8 cellular contexts compared by ENCODE assay signal in genomic region chr2:38274286-38275276, GRCh38.
DNase-seq lines count a peak whose midpoint lies in the region; ATAC-seq and TF ChIP-seq lines count a peak whose summit lies in the region.

No MANE protein-coding gene starts in this region.

- H3K79me2 ChIP-seq in mesendoderm (ENCODE audit: control insufficient read depth, insufficient read depth, low read length) = no peaks in the 10 kb centered on the region

- H2BK120ac ChIP-seq in mesendoderm (ENCODE audit: low read depth, low read length) = no peak overlapping the region

- H4K5ac ChIP-seq in mesendoderm (ENCODE audit: low read length) = no peak overlapping the region

- H3K4me2 ChIP-seq in mesendoderm (ENCODE audit: low read length) = no peak overlapping the region

- no peak for ATAC-seq in HG03457 (IDR thresholded peaks at IDR 0.05; ENCODE audit: unreplicated experiment)

- no peak overlapping the region for H3K56ac ChIP-seq in mesendoderm (ENCODE audit: low read length)

- H3K18ac ChIP-seq in mesendoderm (ENCODE audit: low read length) = no peak overlapping the region

- DNase-seq in ACHN = peak; percentile 86
- peak; percentile 35 for DNase-seq in GM06990 (ENCODE audit: extremely low read depth, insufficient read length)
- peak; percentile 48 for DNase-seq in NCI-H1092 treated with DMSO at 0.1 percent for 48 hours (lab: John Stamatoyannopoulos, UW)
- DNase-seq in SK-MEL-5 (ENCODE audit: low read depth, low spot score) = peak; percentile 91
- no peak for DNase-seq in endodermal cell
- DNase-seq in mesendoderm = peak; percentile 83
- DNase-seq in activated CD8-positive, alpha-beta memory T cell treated with anti-CD3 and anti-CD28 coated beads for 24 hours = no peak

- TF ChIP-seq CTCF in GM06990 (IDR thresholded peaks at IDR 0.05; ENCODE audit: insufficient read depth, low read length, poor library complexity, severe bottlenecking) (peak; percentile 43), endodermal cell (conservative IDR thresholded peaks at IDR 0.05) (peak; percentile 79)

- H3K27me3 Mint-ChIP-seq in endodermal cell (ENCODE audit: insufficient read depth) = peaks cover 32% of the 10 kb centered on the region

- H3K27me3 ChIP-seq in GM06990 (replicated peaks; ENCODE audit: control insufficient read depth, insufficient read depth, low read length) (no peaks in the 10 kb centered on the region), endodermal cell (ENCODE audit: control insufficient read depth, insufficient read depth, low read length, poor library complexity, severe bottlenecking) (no peaks in the 10 kb centered on the region), mesendoderm (ENCODE audit: insufficient read depth, low read length, poor library complexity) (no peaks in the 10 kb centered on the region)

- peaks cover 25% of the 10 kb centered on the region for H3K9me3 ChIP-seq in endodermal cell (ENCODE audit: control insufficient read depth, low read length)

- H4K8ac ChIP-seq in mesendoderm (ENCODE audit: low read depth, low read length) = no peak overlapping the region

- H3K9me3 Mint-ChIP-seq in endodermal cell = peaks cover 24% of the 10 kb centered on the region

- H3K4ac ChIP-seq in mesendoderm (ENCODE audit: low read depth, low read length) = no peak overlapping the region

- 83 to 92% methylated on average over 6 to 7 of the region's 7 CpGs for WGBS in endodermal cell (ENCODE audit: insufficient coverage in 1 of 2, insufficient read length in 1 of 2), 2 experiments
- no CpG with 5 or more reads among the region's 7 CpGs for WGBS in mesendoderm (ENCODE audit: extremely low coverage, insufficient coverage, low lambda C conversion rate)

- H3K27ac Mint-ChIP-seq in endodermal cell = no peak overlapping the region

- H2AK5ac ChIP-seq in mesendoderm (ENCODE audit: low read length) = no peak overlapping the region

- no peak overlapping the region for H3K4me3 Mint-ChIP-seq in endodermal cell

- H3K36me3 Mint-ChIP-seq in endodermal cell (ENCODE audit: low read depth) = peaks cover 4% of the 10 kb centered on the region

- no peak overlapping the region for H3K4me3 ChIP-seq in GM06990 (replicated peaks; ENCODE audit: low read depth, low read length)
- H3K4me3 ChIP-seq in endodermal cell (ENCODE audit: low read length) = no peak overlapping the region
- no peak overlapping the region for H3K4me3 ChIP-seq in mesendoderm (ENCODE audit: low read length)

- no peak overlapping the region for H2BK5ac ChIP-seq in mesendoderm (ENCODE audit: low read length)

- H3K4me1 Mint-ChIP-seq in endodermal cell = peaks cover 35% of the 10 kb centered on the region

- H2BK15ac ChIP-seq in mesendoderm (replicated peaks; ENCODE audit: low read depth) = no peak overlapping the region

- H3K27ac ChIP-seq in endodermal cell (ENCODE audit: low read depth, low read length) = no peak overlapping the region
- H3K27ac ChIP-seq in mesendoderm (ENCODE audit: low read depth, low read length) = no peak overlapping the region

- H3K79me1 ChIP-seq in mesendoderm (ENCODE audit: low read length) = no peaks in the 10 kb centered on the region

- H3K36me3 ChIP-seq in GM06990 (ENCODE audit: control insufficient read depth, insufficient read depth, low read length) (no peaks in the 10 kb centered on the region), endodermal cell (ENCODE audit: control insufficient read depth, insufficient read depth, low read length) (no peaks in the 10 kb centered on the region), mesendoderm (ENCODE audit: control insufficient read depth, insufficient read depth, low read length) (no peaks in the 10 kb centered on the region)

- H3K9ac ChIP-seq in endodermal cell (ENCODE audit: extremely low read depth, low read length, poor library complexity, severe bottlenecking) (no peak overlapping the region), mesendoderm (ENCODE audit: low read length) (no peak overlapping the region)

- H3K4me1 ChIP-seq in endodermal cell (ENCODE audit: control insufficient read depth, insufficient read depth, low read length) (peaks cover 3% of the 10 kb centered on the region), mesendoderm (ENCODE audit: control insufficient read depth, low read depth, low read length) (peaks cover 6% of the 10 kb centered on the region)

- H3K23ac ChIP-seq in mesendoderm (ENCODE audit: low read length) = no peak overlapping the region

- in situ Hi-C loops in ACHN (cut with HindIII; ENCODE audit: low pct_ligation_motif_present, low pct_unique_long_range_greater_than_20kb, low sequenced_read_pairs) = no loop called here
- in situ Hi-C loops in SK-MEL-5 (cut with HindIII; ENCODE audit: low pct_unique_long_range_greater_than_20kb, low sequenced_read_pairs) = no loop called here

Comparison
In these comparisons a context has a peak if more than half of its experiments do, and no peak if none do; other contexts are left out.
1. DNase-seq: peak in ACHN (single experiment), GM06990 (single experiment), NCI-H1092 treated with DMSO at 0.1 percent for 48 hours (single experiment), SK-MEL-5 (single experiment) and mesendoderm (single experiment); none in endodermal cell (single experiment) and activated CD8-positive, alpha-beta memory T cell treated with anti-CD3 and anti-CD28 coated beads for 24 hours (single experiment).